Comparison of ENCODE assay signal across 19 cellular contexts in genomic region chr7:123024989-123025758, GRCh38. TPM values are rescaled to one million over a fixed set of nuclear protein-coding genes. Genes with fewer than 3 reads are reported as not detected.
DNase-seq lines count a peak whose midpoint lies in the region; TF ChIP-seq lines count a peak whose summit lies in the region.
"Had no signal": no experiment of that assay in that cellular context is flagged by ENCODE, and none has a peak within 500 bp of the region (broad histone marks: within the 10 kb centered on the region; RNA-seq: fewer than 3 reads in every experiment).

No MANE protein-coding gene starts in this region.

- H3K4me1 ChIP-seq in skeletal muscle satellite cell (ENCODE audit: control insufficient read depth, insufficient read depth, low read length) (peaks cover 33% of the 10 kb centered on the region), tibial nerve (no peaks in the 10 kb centered on the region)
- H3K4me1 ChIP-seq: BLaER1 treated with 17β-estradiol and CSF1 and Interleukin-3, amounts not matched to agents 10 nM and 100 nM had no signal

- WGBS in tibial nerve, 2 donors: 54 to 55% methylated on average over 3 of the region's 3 CpGs

- H3K27me3 ChIP-seq in skeletal muscle satellite cell (ENCODE audit: control insufficient read depth, insufficient read depth, low read length) (no peaks in the 10 kb centered on the region), tibial nerve (no peaks in the 10 kb centered on the region)
- H3K27me3 ChIP-seq: BLaER1 treated with 17β-estradiol and CSF1 and Interleukin-3, amounts not matched to agents 10 nM and 100 nM had no signal

- no peaks in the 10 kb centered on the region for H3K9me3 ChIP-seq in skeletal muscle satellite cell (replicated peaks; ENCODE audit: low read length)
- H3K9me3 ChIP-seq in tibial nerve: peaks cover 0 to 18% (median 0%) of the 10 kb centered on the region in 4 donors

- H3K4me3 ChIP-seq in fibroblast of villous mesenchyme (ENCODE audit: low read depth, low read length) (no peak overlapping the region), skeletal muscle satellite cell (ENCODE audit: low read length) (peak overlapping the region; percentile 17), tibial nerve (no peak overlapping the region)
- H3K4me3 ChIP-seq: BLaER1 treated with 17β-estradiol and CSF1 and Interleukin-3, amounts not matched to agents 10 nM and 100 nM had no signal

- H3K27ac ChIP-seq in angular gyrus (ENCODE audit: low read depth, low read length): peak overlapping the region; percentile 41
- peak overlapping the region in 1 of 4 donors; percentile 43 for H3K27ac ChIP-seq in tibial nerve
- H3K27ac ChIP-seq: BLaER1 treated with 17β-estradiol and CSF1 and Interleukin-3, amounts not matched to agents 10 nM and 100 nM; WERI-Rb-1 had no signal

- TF ChIP-seq CTCF in fibroblast of villous mesenchyme (IDR thresholded peaks at IDR 0.05; ENCODE audit: insufficient read depth, low read depth, low read length) (no peak), GM10248 (IDR thresholded peaks at IDR 0.05; ENCODE audit: control extremely low read depth, extremely low read depth, low read depth, missing control alignments) (no peak), tibial nerve (IDR thresholded peaks at IDR 0.05) (no peak)

- no peaks in the 10 kb centered on the region for H3K36me3 ChIP-seq in skeletal muscle satellite cell (ENCODE audit: insufficient read depth, low read length)
- no peaks in the 10 kb centered on the region for H3K36me3 ChIP-seq in tibial nerve
- H3K36me3 ChIP-seq: BLaER1 treated with 17β-estradiol and CSF1 and Interleukin-3, amounts not matched to agents 10 nM and 100 nM; WERI-Rb-1 had no signal

- H3K9ac ChIP-seq in skeletal muscle satellite cell (ENCODE audit: low read depth, low read length): peak overlapping the region; percentile 30
- H3K9ac ChIP-seq: BLaER1 treated with 17β-estradiol and CSF1 and Interleukin-3, amounts not matched to agents 10 nM and 100 nM had no signal

- TF ChIP-seq EP300 in tibial nerve (IDR thresholded peaks at IDR 0.05): no peak

- peak overlapping the region; percentile 73 for H3K4me2 ChIP-seq in skeletal muscle satellite cell (ENCODE audit: low read length)
- H3K4me2 ChIP-seq: BLaER1 treated with 17β-estradiol and CSF1 and Interleukin-3, amounts not matched to agents 10 nM and 100 nM had no signal

- CTCF ChIA-PET in GM10248 (lab: Yijun Ruan, JAX): no interaction called here

- TF ChIP-seq POLR2A in tibial nerve (IDR thresholded peaks at IDR 0.05): no peak

- POLR2A ChIA-PET in GM10248 (lab: Yijun Ruan, JAX): no interaction called here

- DNase-seq in HT1080 (ENCODE audit: low read depth) (peak; percentile 93), fibroblast of villous mesenchyme (ENCODE audit: low read depth) (peak; percentile 69), GM10248 (ENCODE audit: extremely low spot score) (no peak), tibial nerve (ENCODE audit: low spot score in 2 of 2) (no peak)
- DNase-seq in activated CD4-positive, alpha-beta T cell treated with anti-CD3 and anti-CD28 coated beads, Interleukin-2, amount 50 U/mL, for 4 hours: no peak
- DNase-seq: activated CD8-positive, alpha-beta T cell treated with anti-CD3 and anti-CD28 coated beads, Interleukin-2, amount 10 ng/mL, durations not matched to agents 7 days and 5 days; aorta; Karpas-422; NCI-H1694 treated with DMSO at 0.1 percent for 48 hours; NCI-H446 treated with DMSO at 0.1 percent for 48 hours; nephron progenitor cell; right cardiac atrium; WERI-Rb-1 had no signal

RNA-seq across cellular contexts. Expression of gene TAS2R16, which starts 29.7 kb away (rescaled TPM):
- not detected in 2 replicates for total RNA-seq in HT1080 (2014; rRNA removed; shearing (Covaris generic))
- not detected in 2 replicates for polyA plus RNA-seq in HT1080 (2015; cell fraction: cytosol; rRNA removed)
- polyA plus RNA-seq in HT1080 (2015; cell fraction: nucleus; rRNA removed): not detected in 2 replicates
- total RNA-seq in fibroblast of villous mesenchyme (not detected in 2 replicates), tibial nerve (not detected)
- total RNA-seq in skeletal muscle satellite cell (2012; rRNA removed): not detected in 2 replicates
- total RNA-seq: activated CD8-positive, alpha-beta T cell treated with anti-CD3 and anti-CD28 coated beads, Interleukin-2, amount 10 ng/mL, durations not matched to agents 7 days and 5 days; activated T-helper 17 cell treated with anti-CD3 and anti-CD28 coated beads, Interleukin-2, amount 50 U/mL, for 72 hours; aorta; OCI-LY7; right cardiac atrium; temporal lobe had no signal
- polyA plus RNA-seq: aorta, right cardiac atrium had no signal

Comparison
In these comparisons a context has a peak if more than half of its experiments do, and no peak if none do; other contexts are left out.
1. DNase-seq: peak in HT1080 (single experiment) and fibroblast of villous mesenchyme (single experiment); none in activated CD4-positive, alpha-beta T cell treated with anti-CD3 and anti-CD28 coated beads, Interleukin-2, amount 50 U/mL, for 4 hours (0 of 2), GM10248 (single experiment) and tibial nerve (0 of 2).